In genomic region chr12:89234324-89235114, GRCh38 we compare ENCODE assay signal across 26 cellular contexts.
DNase-seq lines count a peak whose midpoint lies in the region; ATAC-seq and TF ChIP-seq lines count a peak whose summit lies in the region.
"Had no signal": no experiment of that assay in that cellular context is flagged by ENCODE, and none has a peak within 500 bp of the region (broad histone marks: within the 10 kb centered on the region; RNA-seq: fewer than 3 reads in every experiment).

No MANE protein-coding gene starts in this region.

- H3K27ac ChIP-seq in breast epithelium (no peak overlapping the region), colonic mucosa (no peak overlapping the region)

- peak overlapping the region; percentile 46 for H3K27ac Mint-ChIP-seq in MCF 10A (ENCODE audit: low read depth, unreplicated experiment)
- H3K27ac Mint-ChIP-seq in stimulated activated effector memory CD8-positive, alpha-beta T cell treated with anti-CD3 and anti-CD28 coated beads, Interleukin-12 subunit alpha, Interleukin-12 subunit beta, amount 100 ng/mL, for 72 hours, result peak overlapping the region; percentile 40
- H3K27ac Mint-ChIP-seq: dendritic cell treated with granulocyte-macrophage colony-stimulating factor and Interleukin-4, amounts not matched to agents 40 ng/mL and 50 ng/mL, for 4 days had no signal

- H3K9me3 Mint-ChIP-seq in MCF 10A (ENCODE audit: unreplicated experiment), result peaks cover 16% of the 10 kb centered on the region
- peaks cover 12% of the 10 kb centered on the region for H3K9me3 Mint-ChIP-seq in stimulated activated effector memory CD8-positive, alpha-beta T cell treated with anti-CD3 and anti-CD28 coated beads, Interleukin-12 subunit alpha, Interleukin-12 subunit beta, amount 100 ng/mL, for 72 hours

- no peak overlapping the region for H3K4me2 ChIP-seq in Loucy (ENCODE audit: low read depth, low read length, poor library complexity, severe bottlenecking)

- TF ChIP-seq POLR2A in breast epithelium (IDR thresholded peaks at IDR 0.05), result no peak

- peak overlapping the region; percentile 49; the same call in 1 of the 2 replicates for H2AFZ ChIP-seq in Loucy (ENCODE audit: low read length)

- H3K4me1 Mint-ChIP-seq in MCF 10A (ENCODE audit: insufficient read depth, unreplicated experiment), result peaks cover 36% of the 10 kb centered on the region
- H3K4me1 Mint-ChIP-seq in stimulated activated effector memory CD8-positive, alpha-beta T cell treated with anti-CD3 and anti-CD28 coated beads, Interleukin-12 subunit alpha, Interleukin-12 subunit beta, amount 100 ng/mL, for 72 hours, result peaks cover 37% of the 10 kb centered on the region

- H3K4me1 ChIP-seq in breast epithelium (peaks cover 4 to 5% of the 10 kb centered on the region in 2 donors), Loucy (ENCODE audit: insufficient read depth, low read length, poor library complexity, severe bottlenecking) (peaks cover 73% of the 10 kb centered on the region), colonic mucosa (no peaks in the 10 kb centered on the region)
- H3K4me1 ChIP-seq: HAP-1 had no signal

- H3K9ac ChIP-seq in Loucy (ENCODE audit: low read depth, low read length, poor library complexity, severe bottlenecking), result no peak overlapping the region
- no peak overlapping the region for H3K9ac ChIP-seq in colonic mucosa (ENCODE audit: low read depth in 2 of 2, low read length in 2 of 2)

- no peak overlapping the region for H3K4me3 ChIP-seq in breast epithelium
- H3K4me3 ChIP-seq in Loucy (ENCODE audit: low read length, poor library complexity, severe bottlenecking), result no peak overlapping the region
- no peak overlapping the region for H3K4me3 ChIP-seq in epithelial cell of esophagus (ENCODE audit: low read length)
- H3K4me3 ChIP-seq in colonic mucosa, result no peak overlapping the region
- H3K4me3 ChIP-seq: HAP-1, heart right ventricle, left lung had no signal

- no peak for ATAC-seq in stimulated activated effector memory CD8-positive, alpha-beta T cell treated with anti-CD3 and anti-CD28 coated beads, Interleukin-12 subunit alpha, Interleukin-12 subunit beta, amount 100 ng/mL, for 72 hours
- ATAC-seq: heart right ventricle, left lung, SK-N-SH treated with all-trans-retinoic acid at 6 μM for 48 hours had no signal

- H3K79me2 ChIP-seq in Loucy (ENCODE audit: insufficient read depth, low read length), result no peaks in the 10 kb centered on the region

- H3K36me3 Mint-ChIP-seq in MCF 10A (ENCODE audit: insufficient read depth, unreplicated experiment), result no peaks in the 10 kb centered on the region
- H3K36me3 Mint-ChIP-seq in stimulated activated effector memory CD8-positive, alpha-beta T cell treated with anti-CD3 and anti-CD28 coated beads, Interleukin-12 subunit alpha, Interleukin-12 subunit beta, amount 100 ng/mL, for 72 hours, result no peaks in the 10 kb centered on the region

- TF ChIP-seq CTCF in MCF 10A (IDR thresholded peaks at IDR 0.05; ENCODE audit: unreplicated experiment) (no peak), breast epithelium (IDR thresholded peaks at IDR 0.05) (no peak), Loucy (conservative IDR thresholded peaks at IDR 0.05; ENCODE audit: low read length) (no peak), epithelial cell of esophagus (IDR thresholded peaks at IDR 0.05; ENCODE audit: insufficient read depth, low read depth, low read length, missing control alignments) (no peak), colonic mucosa (IDR thresholded peaks at IDR 0.05) (no peak)

- H3K27me3 ChIP-seq in breast epithelium (no peaks in the 10 kb centered on the region), Loucy (ENCODE audit: insufficient read depth, low read length, poor library complexity, severe bottlenecking) (no peaks in the 10 kb centered on the region), colonic mucosa (no peaks in the 10 kb centered on the region)
- H3K27me3 ChIP-seq: heart right ventricle, left lung had no signal

- POLR2A ChIA-PET in MCF 10A (lab: Yijun Ruan, JAX), result interaction anchor here (0.9 kb wide), 1 partner anchor 9 kb away, joined by 6 read pairs; no protein-coding TSS in a partner anchor

- H3K27me3 Mint-ChIP-seq in MCF 10A (ENCODE audit: insufficient read depth, unreplicated experiment), result no peaks in the 10 kb centered on the region
- H3K27me3 Mint-ChIP-seq: dendritic cell treated with granulocyte-macrophage colony-stimulating factor and Interleukin-4, amounts not matched to agents 40 ng/mL and 50 ng/mL, for 4 days had no signal

- peaks cover 6% of the 10 kb centered on the region; the same call in 1 of the 2 replicates for H3F3A ChIP-seq in Loucy (ENCODE audit: low read depth)

- H3K36me3 ChIP-seq in breast epithelium (no peaks in the 10 kb centered on the region), Loucy (ENCODE audit: insufficient read depth, low read length) (no peaks in the 10 kb centered on the region), colonic mucosa (no peaks in the 10 kb centered on the region)
- H3K36me3 ChIP-seq: HAP-1, heart right ventricle, left lung had no signal

- DNase-seq in MCF 10A (ENCODE audit: unreplicated experiment), result no peak
- no peak for DNase-seq in breast epithelium (ENCODE audit: low spot score in 2 of 2)
- peak; percentile 72 for DNase-seq in epithelial cell of esophagus (ENCODE audit: low read depth)
- DNase-seq in stimulated activated effector memory CD8-positive, alpha-beta T cell treated with anti-CD3 and anti-CD28 coated beads, Interleukin-12 subunit alpha, Interleukin-12 subunit beta, amount 100 ng/mL, for 72 hours (ENCODE audit: low spot score in 2 of 2), result no peak
- no peak for DNase-seq in colonic mucosa
- no peak for DNase-seq in DMS53 treated with DMSO at 0.1 percent for 48 hours (lab: John Stamatoyannopoulos, UW; ENCODE audit: unreplicated experiment)
- no peak for DNase-seq in nucleus accumbens (lab: John Stamatoyannopoulos, UW)
- DNase-seq: activated CD4-positive, CD25-positive, alpha-beta regulatory T cell treated with anti-CD3 and anti-CD28 coated beads, Interleukin-2, amount 50 U/mL, for 72 hours; activated CD8-positive, alpha-beta memory T cell treated with anti-CD3 and anti-CD28 coated beads, Interleukin-2, amount 50 U/mL, for 48 hours; activated gamma-delta T cell treated with Interleukin-2 at 50 U/mL for 16 hours; amygdala; DMS153; GDM1; heart right ventricle; left lung; NCI-H1092; NCI-H2029; NCI-H226; NCI-H748 treated with DMSO at 0.1 percent for 48 hours; small intestine; stimulated activated CD4-positive, alpha-beta T cell treated with anti-CD3 and anti-CD28 coated beads, Interleukin-2, amount 100 ng/mL, for 48 hours; stimulated activated naive CD4-positive, alpha-beta T cell treated with Interleukin-2 at 50 U/mL for 16 hours had no signal

- H3K9me2 ChIP-seq in Loucy (replicated peaks; ENCODE audit: low read depth, low read length), result no peaks in the 10 kb centered on the region

- no TSS peak for BruUV-seq in MCF 10A (replicated peaks; lab: Mats Ljungman, UMichigan)

- H3K9me3 ChIP-seq in breast epithelium (no peaks in the 10 kb centered on the region), Loucy (ENCODE audit: insufficient read depth, low read depth, low read length) (no peaks in the 10 kb centered on the region), colonic mucosa (no peaks in the 10 kb centered on the region)
- H3K9me3 ChIP-seq: HAP-1, heart right ventricle, left lung had no signal

- CTCF ChIA-PET in MCF 10A (lab: Yijun Ruan, JAX), result interaction anchor here (0.9 kb wide), 1 partner anchor 175 kb away, joined by 3 read pairs; no protein-coding TSS in a partner anchor

- intact Hi-C loops in MCF 10A (cut with micrococcal nuclease) (no loop called here), breast epithelium (cut with DNase I; ENCODE audit: low total_unique reads) (no loop called here), colonic mucosa (cut with DNase I) (no loop called here)

- H3K4me3 Mint-ChIP-seq in MCF 10A (ENCODE audit: unreplicated experiment), result no peak overlapping the region
- no peak overlapping the region for H3K4me3 Mint-ChIP-seq in stimulated activated effector memory CD8-positive, alpha-beta T cell treated with anti-CD3 and anti-CD28 coated beads, Interleukin-12 subunit alpha, Interleukin-12 subunit beta, amount 100 ng/mL, for 72 hours
- H3K4me3 Mint-ChIP-seq: dendritic cell treated with granulocyte-macrophage colony-stimulating factor and Interleukin-4, amounts not matched to agents 40 ng/mL and 50 ng/mL, for 4 days had no signal

- H4K20me1 ChIP-seq in Loucy (ENCODE audit: insufficient read depth, low read length, poor library complexity, severe bottlenecking), result no peaks in the 10 kb centered on the region
